1 cellular context compared by ENCODE assay signal in the genomic region with DNA sequence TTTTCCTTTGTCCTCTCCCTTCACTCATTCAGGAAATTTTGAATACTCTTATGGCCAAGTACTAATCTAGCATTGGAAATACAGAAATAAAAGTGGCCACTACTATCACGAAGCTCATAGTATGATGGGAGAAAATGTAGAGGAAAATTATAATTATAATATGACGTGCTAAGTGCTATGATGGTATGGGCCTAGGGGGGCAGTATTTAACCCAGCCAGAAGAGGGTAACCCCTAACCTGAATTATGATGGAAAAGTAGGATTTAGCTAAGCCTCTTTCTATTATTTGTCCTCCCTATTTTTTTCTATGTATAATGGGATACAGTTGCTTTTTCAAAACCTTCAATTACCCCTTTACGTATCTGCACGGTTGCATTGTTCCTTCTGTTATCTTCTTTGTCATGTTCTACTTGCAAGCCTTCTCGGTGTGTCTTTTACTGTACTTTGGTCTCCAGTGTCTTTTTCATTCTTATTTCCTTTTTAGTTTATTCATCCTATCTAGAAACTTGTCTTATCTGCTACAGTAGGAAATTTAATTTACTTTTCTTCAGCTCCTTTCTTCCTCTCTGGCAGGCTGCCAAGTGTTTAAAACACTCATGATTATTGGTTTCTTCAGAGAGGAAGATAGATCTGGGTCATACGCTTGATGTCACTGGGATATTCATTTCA.
TF ChIP-seq lines count a peak whose summit lies in the region.

No MANE protein-coding gene starts in this region.

TF ChIP-seq in GM23338, 12 proteins besides CTCF, POLR2A, EP300 and RAD21 (continued from another document):
- TF ChIP-seq ZNF462 (CRISPR knock-in tag; IDR thresholded peaks at IDR 0.05) (no peak), JUNB (IDR thresholded peaks at IDR 0.05; ENCODE audit: unreplicated experiment) (no peak), NANOG (IDR thresholded peaks at IDR 0.05; ENCODE audit: borderline replicate concordance) (no peak), ZNF114 (CRISPR knock-in tag; IDR thresholded peaks at IDR 0.05) (no peak)
